ENCODE assay signal across 22 cellular contexts in genomic region chr2:28088970-28089369, GRCh38.
DNase-seq lines count a peak whose midpoint lies in the region.
"Had no signal": no experiment of that assay in that cellular context is flagged by ENCODE, and none has a peak within 500 bp of the region (broad histone marks: within the 10 kb centered on the region; RNA-seq: fewer than 3 reads in every experiment).

No MANE protein-coding gene starts in this region.

- H3K4ac ChIP-seq in neuronal stem cell (ENCODE audit: low read length): no peak overlapping the region

- H3K9ac ChIP-seq in neuronal stem cell (ENCODE audit: low read depth, low read length, poor library complexity): no peak overlapping the region

- no peaks in the 10 kb centered on the region for H3K4me1 ChIP-seq in neuronal stem cell (ENCODE audit: control insufficient read depth in 2 of 2, insufficient read depth in 1 of 2, low read depth in 1 of 2, low read length in 2 of 2)
- H3K4me1 ChIP-seq: right lobe of liver had no signal

- no peaks in the 10 kb centered on the region for H3K36me3 Mint-ChIP-seq in immature natural killer cell

- no peaks in the 10 kb centered on the region for H3K36me3 ChIP-seq in neuronal stem cell (replicated peaks in 1 of 2; ENCODE audit: control insufficient read depth in 2 of 2, insufficient read depth in 2 of 2, low read length in 2 of 2)
- H3K36me3 ChIP-seq: right lobe of liver had no signal

- no peak overlapping the region for H2AK5ac ChIP-seq in neuronal stem cell (ENCODE audit: low read depth, low read length)

- H2AFZ ChIP-seq in neuronal stem cell (ENCODE audit: low read length): no peak overlapping the region

- no peak overlapping the region for H3K27ac ChIP-seq in neuronal stem cell (replicated peaks; ENCODE audit: low read length)
- H3K27ac ChIP-seq: right lobe of liver had no signal

- no CpG with 5 or more reads among the region's 4 CpGs for WGBS in neuronal stem cell (ENCODE audit: extremely low coverage in 2 of 2, insufficient read length in 2 of 2, insufficient replicate concordance in 1 of 2), 2 donors

- H3K27ac Mint-ChIP-seq in immature natural killer cell: no peak overlapping the region
- H3K27ac Mint-ChIP-seq: CD14-positive monocyte; T-helper 2 cell treated with Interferon-gamma antibody and Interleukin-4, amounts not matched to agents 5 μg/mL and 100 μg/mL, for 36 hours had no signal

- no peaks in the 10 kb centered on the region for H3K4me1 Mint-ChIP-seq in immature natural killer cell

- no peaks in the 10 kb centered on the region for H3K79me1 ChIP-seq in neuronal stem cell (ENCODE audit: low read depth, low read length)

- H3K9me3 Mint-ChIP-seq in immature natural killer cell: no peaks in the 10 kb centered on the region
- H3K9me3 Mint-ChIP-seq: T-helper 2 cell treated with Interferon-gamma antibody and Interleukin-4, amounts not matched to agents 5 μg/mL and 100 μg/mL, for 36 hours had no signal

- no peak overlapping the region for H2BK120ac ChIP-seq in neuronal stem cell (ENCODE audit: low read depth, low read length)

- H3K14ac ChIP-seq in neuronal stem cell (ENCODE audit: low read length): no peak overlapping the region

- H3K9me3 ChIP-seq in neuronal stem cell (replicated peaks in 1 of 2; ENCODE audit: control insufficient read depth in 2 of 2, insufficient read depth in 1 of 2, low read depth in 1 of 2, low read length in 2 of 2): no peaks in the 10 kb centered on the region
- H3K9me3 ChIP-seq: right lobe of liver had no signal

- H4K91ac ChIP-seq in neuronal stem cell (ENCODE audit: low read depth, low read length, poor library complexity): no peak overlapping the region

- H2BK5ac ChIP-seq in neuronal stem cell (ENCODE audit: low read length): no peak overlapping the region

- H3K23ac ChIP-seq in neuronal stem cell (ENCODE audit: low read depth, low read length, poor library complexity): no peak overlapping the region

- no peak overlapping the region for H3K4me3 ChIP-seq in neuronal stem cell (ENCODE audit: low read length in 2 of 2)
- H3K4me3 ChIP-seq: right lobe of liver had no signal

- no peaks in the 10 kb centered on the region for H3K27me3 ChIP-seq in neuronal stem cell (ENCODE audit: control insufficient read depth in 3 of 3, insufficient read depth in 3 of 3, low read depth in 1 of 3, low read length in 3 of 3)
- H3K27me3 ChIP-seq: right lobe of liver had no signal

- no peak overlapping the region for H2BK12ac ChIP-seq in neuronal stem cell (ENCODE audit: low read length)

- no peak overlapping the region for H4K8ac ChIP-seq in neuronal stem cell (ENCODE audit: low read depth, low read length)

- H3K27me3 Mint-ChIP-seq in immature natural killer cell (ENCODE audit: low read depth in 3 of 3): peaks cover 0 to 1% (median 0%) of the 10 kb centered on the region in 3 donors

- DNase-seq in HS-5 (ENCODE audit: low read depth) (peak; percentile 56), amniotic epithelial cell (ENCODE audit: low read depth) (peak; percentile 21), hepatic stellate cell (ENCODE audit: low spot score) (peak; percentile 27), neuronal stem cell (ENCODE audit: low spot score) (no peak), SKM-1 treated with dmso at 0.1 percent for 144 hours (lab: John Stamatoyannopoulos, UW; ENCODE audit: unreplicated experiment) (no peak), immature natural killer cell (no peak), NAMALWA (ENCODE audit: low spot score) (no peak)
- DNase-seq: activated CD4-positive, CD25-positive, alpha-beta regulatory T cell treated with anti-CD3 and anti-CD28 coated beads, Interleukin-2, amount 50 U/mL, for 72 hours; activated effector memory CD4-positive, alpha-beta T cell treated with Interleukin-2 at 50 U/mL for 16 hours; anterior cingulate cortex; cortex of kidney; DMS53; head of caudate nucleus; kidney; NCI-H1417 treated with DMSO at 0.1 percent for 48 hours; NCI-H226; occipital lobe; right lobe of liver; SIG-M5; stimulated activated CD4-positive, alpha-beta T cell treated with anti-CD3 and anti-CD28 coated beads, Interleukin-4, amount 100 ng/mL, for 4 hours had no signal

- H3K18ac ChIP-seq in neuronal stem cell (ENCODE audit: low read length): no peak overlapping the region

- no peak overlapping the region for H3K4me2 ChIP-seq in neuronal stem cell (ENCODE audit: insufficient read depth, low read length, poor library complexity, severe bottlenecking)

- no peak overlapping the region for H2BK15ac ChIP-seq in neuronal stem cell (ENCODE audit: low read length)

- no peak overlapping the region for H3K4me3 Mint-ChIP-seq in immature natural killer cell
- H3K4me3 Mint-ChIP-seq: CD14-positive monocyte; T-helper 2 cell treated with Interferon-gamma antibody and Interleukin-4, amounts not matched to agents 5 μg/mL and 100 μg/mL, for 36 hours had no signal

Comparison
In these comparisons a context has a peak if more than half of its experiments do, and no peak if none do; other contexts are left out.
1. DNase-seq: peak in HS-5 (single experiment), amniotic epithelial cell (single experiment) and hepatic stellate cell (single experiment); none in neuronal stem cell (single experiment), SKM-1 treated with dmso at 0.1 percent for 144 hours (single experiment), immature natural killer cell (0 of 3) and NAMALWA (single experiment).